In genomic region chr20:43975096-43975768, GRCh38 we compare ENCODE assay signal across 9 cellular contexts.
DNase-seq lines count a peak whose midpoint lies in the region; ATAC-seq and TF ChIP-seq lines count a peak whose summit lies in the region.
"Had no signal": no experiment of that assay in that cellular context is flagged by ENCODE, and none has a peak within 500 bp of the region (broad histone marks: within the 10 kb centered on the region; RNA-seq: fewer than 3 reads in every experiment).

No MANE protein-coding gene starts in this region.

- ATAC-seq in Panc1 = peak; percentile 52; the same call in 1 of the 2 replicates
- ATAC-seq in stimulated activated naive CD8-positive, alpha-beta T cell treated with anti-CD3 and anti-CD28 coated beads, Interleukin-15, Interleukin-2, amounts not matched to agents 100 U/mL and 50 U/mL, for 24 hours = peak; percentile 81
- no peak for ATAC-seq in upper lobe of left lung (ENCODE audit: low FRiP score in 2 of 2)
- ATAC-seq: mucosa of descending colon had no signal

- H3K27ac ChIP-seq in Panc1 (ENCODE audit: low read length) = peak overlapping the region; percentile 73; the same call in 1 of the 2 replicates
- H3K27ac ChIP-seq in upper lobe of left lung = no peak overlapping the region

- TF ChIP-seq POLR2A in upper lobe of left lung (IDR thresholded peaks at IDR 0.05) = no peak

- BruUV-seq in Panc1 (replicated peaks; lab: Mats Ljungman, UMichigan) = no TSS peak

- intact Hi-C loops in Panc1 (cut with micrococcal nuclease; ENCODE audit: unreplicated experiment) = no loop called here

- H3K4me1 Mint-ChIP-seq in activated naive CD4-positive, alpha-beta T cell treated with anti-CD3 and anti-CD28 coated beads, Interleukin-2, amount 50 U/mL, for 24 hours = peaks cover 35% of the 10 kb centered on the region
- H3K4me1 Mint-ChIP-seq in activated naive CD4-positive, alpha-beta T cell treated with anti-CD3 and anti-CD28 coated beads, Interleukin-2, amount 10 ng/mL, durations not matched to agents 7 days and 5 days = no peaks in the 10 kb centered on the region

- 74 to 89% methylated on average over 6 of the region's 6 CpGs for WGBS in upper lobe of left lung, 2 donors

- H3K27ac Mint-ChIP-seq in activated naive CD4-positive, alpha-beta T cell treated with anti-CD3 and anti-CD28 coated beads, Interleukin-2, amount 50 U/mL, for 24 hours = peak overlapping the region; percentile 25
- H3K27ac Mint-ChIP-seq in activated naive CD4-positive, alpha-beta T cell treated with anti-CD3 and anti-CD28 coated beads, Interleukin-2, amount 10 ng/mL, durations not matched to agents 7 days and 5 days = no peak overlapping the region

- no peaks in the 10 kb centered on the region for H3K36me3 Mint-ChIP-seq in activated naive CD4-positive, alpha-beta T cell treated with anti-CD3 and anti-CD28 coated beads, Interleukin-2, amount 50 U/mL, for 24 hours
- no peaks in the 10 kb centered on the region for H3K36me3 Mint-ChIP-seq in activated naive CD4-positive, alpha-beta T cell treated with anti-CD3 and anti-CD28 coated beads, Interleukin-2, amount 10 ng/mL, durations not matched to agents 7 days and 5 days

- H3K9me3 ChIP-seq in Panc1 (ENCODE audit: control insufficient read depth, insufficient read depth, low read depth, low read length) (peaks cover 10% of the 10 kb centered on the region; the same call in 1 of the 2 replicates), upper lobe of left lung (no peaks in the 10 kb centered on the region)
- H3K9me3 ChIP-seq: mucosa of descending colon had no signal

- H3K9me3 Mint-ChIP-seq in activated naive CD4-positive, alpha-beta T cell treated with anti-CD3 and anti-CD28 coated beads, Interleukin-2, amount 50 U/mL, for 24 hours = peaks cover 5% of the 10 kb centered on the region
- H3K9me3 Mint-ChIP-seq in activated naive CD4-positive, alpha-beta T cell treated with anti-CD3 and anti-CD28 coated beads, Interleukin-2, amount 10 ng/mL, durations not matched to agents 7 days and 5 days = peaks cover 1% of the 10 kb centered on the region

- H3K4me1 ChIP-seq in Panc1 (ENCODE audit: control insufficient read depth, insufficient read depth, low read length) (0 out of 2 replicates have a peak, but pooled peaks cover 5% of the 10 kb centered on the region), upper lobe of left lung (no peaks in the 10 kb centered on the region)

- POLR2A ChIA-PET in Panc1 (lab: Charles Lee) = no interaction called here

- H3K27me3 ChIP-seq in Panc1 (ENCODE audit: control insufficient read depth, insufficient read depth, low read length) = no peaks in the 10 kb centered on the region
- no peaks in the 10 kb centered on the region for H3K27me3 ChIP-seq in upper lobe of left lung

- no peaks in the 10 kb centered on the region for H3K27me3 Mint-ChIP-seq in activated naive CD4-positive, alpha-beta T cell treated with anti-CD3 and anti-CD28 coated beads, Interleukin-2, amount 50 U/mL, for 24 hours
- H3K27me3 Mint-ChIP-seq in activated naive CD4-positive, alpha-beta T cell treated with anti-CD3 and anti-CD28 coated beads, Interleukin-2, amount 10 ng/mL, durations not matched to agents 7 days and 5 days = peaks cover 48% of the 10 kb centered on the region

- H3K4me3 ChIP-seq in Panc1 (ENCODE audit: low read depth in 2 of 2, low read length in 2 of 2) = no peak overlapping the region
- no peak overlapping the region for H3K4me3 ChIP-seq in upper lobe of left lung
- H3K4me3 ChIP-seq: mucosa of descending colon had no signal

- CTCF ChIA-PET in activated naive CD4-positive, alpha-beta T cell treated with anti-CD3 and anti-CD28 coated beads, Interleukin-2, amount 10 ng/mL, durations not matched to agents 7 days and 5 days (lab: Charles Lee) = interaction anchor here (0.6 to 1.2 kb wide), 3 partner anchors 8 to 104 kb away, joined by 3 to 5 read pairs (median 3); no protein-coding TSS in a partner anchor
- CTCF ChIA-PET in Panc1 (lab: Charles Lee) = no interaction called here

- TF ChIP-seq EP300 in upper lobe of left lung (IDR thresholded peaks at IDR 0.05) = no peak

- H3K36me3 ChIP-seq in Panc1 (ENCODE audit: control insufficient read depth, insufficient read depth, low read length) = no peaks in the 10 kb centered on the region
- H3K36me3 ChIP-seq in upper lobe of left lung = peaks cover 0 to 9% (median 0%) of the 10 kb centered on the region in 4 donors

- in situ Hi-C loops in Panc1 (cut with HindIII; ENCODE audit: low pct_unique_long_range_greater_than_20kb, low sequenced_read_pairs) = no loop called here

- peak overlapping the region; percentile 2 for H3K4me3 Mint-ChIP-seq in activated naive CD4-positive, alpha-beta T cell treated with anti-CD3 and anti-CD28 coated beads, Interleukin-2, amount 50 U/mL, for 24 hours
- no peak overlapping the region for H3K4me3 Mint-ChIP-seq in activated naive CD4-positive, alpha-beta T cell treated with anti-CD3 and anti-CD28 coated beads, Interleukin-2, amount 10 ng/mL, durations not matched to agents 7 days and 5 days

- TF ChIP-seq CTCF in Panc1 (IDR thresholded peaks at IDR 0.05) = no peak
- no peak for TF ChIP-seq CTCF in upper lobe of left lung (IDR thresholded peaks at IDR 0.05)

- DNase-seq in activated naive CD4-positive, alpha-beta T cell treated with anti-CD3 and anti-CD28 coated beads, Interleukin-2, amount 10 ng/mL, durations not matched to agents 7 days and 5 days = no peak
- DNase-seq in Panc1 (ENCODE audit: low read depth, low spot score) (no peak), dermis blood vessel endothelial cell (peak; percentile 58), GOT3 (lab: John Stamatoyannopoulos, UW) (no peak), globus pallidus (ENCODE audit: low spot score) (no peak), upper lobe of left lung (no peak)
- no peak for DNase-seq in stimulated activated naive CD8-positive, alpha-beta T cell treated with anti-CD3 and anti-CD28 coated beads, Interleukin-15, Interleukin-2, amounts not matched to agents 100 U/mL and 50 U/mL, for 24 hours
- DNase-seq: mucosa of descending colon had no signal

Comparison
In these comparisons a context has a peak if more than half of its experiments do, and no peak if none do; other contexts are left out.
1. ATAC-seq: peak in Panc1 (single experiment) and stimulated activated naive CD8-positive, alpha-beta T cell treated with anti-CD3 and anti-CD28 coated beads, Interleukin-15, Interleukin-2, amounts not matched to agents 100 U/mL and 50 U/mL, for 24 hours (single experiment); none in upper lobe of left lung (0 of 2).